1 cellular context compared by ENCODE assay signal in the genomic region with DNA sequence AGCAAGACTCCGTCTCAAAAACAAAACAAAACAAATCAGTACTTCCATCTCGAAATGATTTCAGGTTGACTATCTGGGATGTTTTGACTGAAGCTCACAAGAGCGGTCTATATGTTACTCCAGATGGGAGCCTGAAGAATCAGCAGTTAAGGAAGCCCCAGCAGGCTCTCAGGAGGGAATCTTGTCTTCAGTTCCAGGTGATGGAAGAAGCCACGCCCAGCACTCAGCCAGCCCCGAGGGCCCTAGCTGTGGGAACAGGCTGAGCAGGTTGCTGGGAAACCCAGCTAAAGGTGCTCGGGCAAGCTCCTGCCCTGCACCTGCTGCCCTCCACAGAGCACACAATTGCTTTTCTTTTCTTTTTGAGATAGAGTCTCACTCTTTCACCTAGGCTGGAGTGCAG.
TF ChIP-seq lines count a peak whose summit lies in the region.

No MANE protein-coding gene starts in this region.

TF ChIP-seq in HCT116, 20 proteins besides CTCF, POLR2A, EP300 and RAD21:
- TF ChIP-seq SP1 (IDR thresholded peaks at IDR 0.05; ENCODE audit: low read depth) (no peak), REST (IDR thresholded peaks at IDR 0.05; ENCODE audit: low read depth) (no peak), JUND (IDR thresholded peaks at IDR 0.05) (no peak), POLR2AphosphoS5 (IDR thresholded peaks at IDR 0.05; ENCODE audit: low read depth, low read length) (no peak), ELF1 (IDR thresholded peaks at IDR 0.05; ENCODE audit: borderline replicate concordance, low read depth) (no peak), EZH2 (IDR thresholded peaks at IDR 0.05) (no peak), CBX3 (IDR thresholded peaks at IDR 0.05; ENCODE audit: low read depth) (no peak), ZFX (IDR thresholded peaks at IDR 0.05) (no peak), YY1 (IDR thresholded peaks at IDR 0.05; ENCODE audit: extremely low read depth, insufficient replicate concordance, low read depth, low read length) (no peak), FOSL1 (IDR thresholded peaks at IDR 0.05; ENCODE audit: low read depth) (no peak), ZBTB33 (IDR thresholded peaks at IDR 0.05; ENCODE audit: extremely low read depth, insufficient replicate concordance, low read length) (no peak), ZNF274 (IDR thresholded peaks at IDR 0.05; ENCODE audit: low read depth, low read length) (no peak), EZH2phosphoT487 (IDR thresholded peaks at IDR 0.05; ENCODE audit: borderline replicate concordance) (no peak), EGR1 (IDR thresholded peaks at IDR 0.05; ENCODE audit: low read depth) (no peak), MAX (IDR thresholded peaks at IDR 0.05) (no peak), SIN3A (IDR thresholded peaks at IDR 0.05; ENCODE audit: low read depth) (no peak), TCF7L2 (IDR thresholded peaks at IDR 0.05; ENCODE audit: borderline replicate concordance, extremely low read depth, insufficient read depth, insufficient read length) (no peak)
